Comparison of ENCODE assay signal across 8 cellular contexts in the genomic region with DNA sequence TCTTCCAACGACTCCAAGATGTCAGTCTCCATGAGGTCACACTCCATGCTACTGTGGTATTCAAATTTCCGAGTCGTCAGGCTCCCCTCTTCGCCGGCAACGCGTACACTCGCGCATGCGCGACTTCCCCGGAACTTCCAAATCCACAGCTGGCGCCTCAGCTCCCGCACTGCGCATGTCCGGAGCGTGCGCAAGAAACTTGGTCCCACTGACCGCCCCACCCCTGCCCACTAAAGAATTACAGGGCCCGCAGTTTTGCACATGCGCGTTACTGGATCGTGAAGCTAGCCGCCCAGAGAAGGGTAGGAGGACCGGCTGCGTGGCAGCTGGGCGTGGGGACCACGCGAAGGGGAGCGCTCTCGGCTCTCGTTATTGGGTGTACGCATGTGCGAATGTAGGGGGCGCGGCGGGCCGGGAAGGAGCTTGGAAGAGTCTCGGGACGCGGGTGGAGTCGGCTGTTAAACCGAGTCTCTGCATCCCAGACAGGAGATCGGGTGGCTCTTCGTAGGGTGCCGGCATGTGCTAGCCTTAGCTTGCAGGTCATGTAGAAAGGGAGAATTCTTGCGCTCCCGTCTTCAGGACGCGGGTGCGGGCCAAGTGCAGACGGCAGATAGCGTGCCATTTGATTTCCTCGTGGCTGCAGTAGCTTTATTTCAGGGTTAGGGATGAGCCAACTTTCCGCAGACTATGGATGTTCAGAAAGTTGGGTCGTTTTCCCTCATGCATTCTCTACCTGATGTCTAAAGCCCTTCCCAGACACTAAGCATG. TPM values are rescaled to one million over a fixed set of nuclear protein-coding genes. Genes with fewer than 3 reads are reported as not detected.
DNase-seq lines count a peak whose midpoint lies in the region; ATAC-seq and TF ChIP-seq lines count a peak whose summit lies in the region.

FAM98A (minus strand) TSS at position 125 of the 768 bp plus-strand sequence; CDS start at position 47, 78 bp downstream.

- peak within 1 kb of the TSS; percentile 86 for H3K4me3 ChIP-seq in AG09309 (ENCODE audit: control insufficient read depth, low read depth, low read length)

- TF ChIP-seq CTCF in AG09309 (IDR thresholded peaks at IDR 0.05; ENCODE audit: control insufficient read depth, insufficient read depth, low read depth, low read length, missing control alignments) (no peak), activated B cell treated with CpG ODN at 0.5 μM for 24 hours (IDR thresholded peaks at IDR 0.05) (no peak)

- ATAC-seq in HG03196 (IDR thresholded peaks at IDR 0.05; ENCODE audit: unreplicated experiment): peak; percentile 94
- peak; percentile 94 for ATAC-seq in activated B cell treated with CpG ODN at 0.5 μM for 24 hours (ENCODE audit: low read depth)

- CTCF ChIA-PET in activated B cell treated with CpG ODN at 0.5 μM for 24 hours (lab: Charles Lee): interaction anchor here (1.0 to 4.0 kb wide), 3 partner anchors 12 to 124 kb away, joined by 3 to 34 read pairs (median 6); partner anchors contain the start of gene RASGRP3

- DNase-seq in AG09309 (ENCODE audit: low read depth) (peak; percentile 97), NCI-H345 (lab: John Stamatoyannopoulos, UW) (peak; percentile 98), activated B cell treated with CpG ODN at 0.5 μM for 24 hours (peak; percentile 97), caudate nucleus (lab: John Stamatoyannopoulos, UW) (peak; percentile 78 to 99 (median 98)), immature natural killer cell (peak; percentile 98 to 99 (median 99)), smooth muscle cell of the brain vasculature (ENCODE audit: low read depth, low spot score) (peak; percentile 99)

- peak; percentile 68 for TF ChIP-seq POLR2A in GM18951 (IDR thresholded peaks at IDR 0.05; ENCODE audit: extremely low read depth, insufficient read depth, insufficient read length)

- POLR2A ChIA-PET in activated B cell treated with CpG ODN at 0.5 μM for 24 hours (lab: Charles Lee): interaction anchor here (0.6 to 2.4 kb wide), 17 partner anchors 16 to 1434 kb away, joined by 3 to 11 read pairs (median 4); partner anchors contain the start of genes RASGRP3, SLC30A6 and TTC27

- H3K4me3 Mint-ChIP-seq in activated B cell treated with CpG ODN at 0.5 μM for 24 hours: peak within 1 kb of the TSS; percentile 99
- peak within 1 kb of the TSS; percentile 96 to 100 (median 98) for H3K4me3 Mint-ChIP-seq in immature natural killer cell

- intact Hi-C loops in activated B cell treated with CpG ODN at 0.5 μM for 24 hours (cut with micrococcal nuclease): loop anchor here (1.0 to 5.0 kb wide), 9 partner anchors 69 to 1537 kb away; partner anchors contain the start of genes BIRC6, LTBP1, SLC30A6 and SPAST

- H3K36me3 Mint-ChIP-seq in activated B cell treated with CpG ODN at 0.5 μM for 24 hours (ENCODE audit: low read depth): peaks cover 19% of the 10 kb centered on the region
- H3K36me3 Mint-ChIP-seq in immature natural killer cell: peaks cover 4 to 9% (median 6%) of the 10 kb centered on the region in 3 donors

- H3K9me3 Mint-ChIP-seq in activated B cell treated with CpG ODN at 0.5 μM for 24 hours: no peaks in the 10 kb centered on the region
- peaks cover 0 to 3% (median 0%) of the 10 kb centered on the region in 6 donors for H3K9me3 Mint-ChIP-seq in immature natural killer cell

- H3K27ac Mint-ChIP-seq in activated B cell treated with CpG ODN at 0.5 μM for 24 hours: peak within 1 kb of the TSS; percentile 96
- H3K27ac Mint-ChIP-seq in immature natural killer cell: peak within 1 kb of the TSS; percentile 80 to 97 (median 94)

- in situ Hi-C loops in GM18951 (cut with MboI; ENCODE audit: low sequenced_read_pairs, unreplicated experiment): no loop called here

- H3K4me1 Mint-ChIP-seq in activated B cell treated with CpG ODN at 0.5 μM for 24 hours (peaks cover 34% of the 10 kb centered on the region), immature natural killer cell (peaks cover 34 to 46% of the 10 kb centered on the region in 2 donors)

- H3K27me3 Mint-ChIP-seq in activated B cell treated with CpG ODN at 0.5 μM for 24 hours (no peaks in the 10 kb centered on the region), immature natural killer cell (ENCODE audit: low read depth in 3 of 3) (peaks cover 6 to 10% (median 8%) of the 10 kb centered on the region in 3 donors)

- peak within 1 kb of the TSS; percentile 86 for H3K27ac ChIP-seq in caudate nucleus (ENCODE audit: low read depth, low read length)

RNA-seq across cellular contexts. Expression of gene FAM98A, which starts in this region (rescaled TPM):
- 30.2 and 40.5 TPM in 2 replicates for total RNA-seq in activated B cell treated with CpG ODN at 0.5 μM for 24 hours
- 10 to 100 TPM in 1 of 3 donors, 1 to 10 TPM in 2; 7.3 to 17.3 (median 7.7) TPM for polyA plus RNA-seq in immature natural killer cell

Comparison
In these comparisons a context has a peak if more than half of its experiments do, and no peak if none do; other contexts are left out.
1. Peak in every context shown above with its lines: DNase-seq, ATAC-seq, H3K4me3 ChIP-seq and H3K27ac ChIP-seq.